In genomic region chr10:35895331-35895730, GRCh38 we compare ENCODE assay signal across 22 cellular contexts.
DNase-seq lines count a peak whose midpoint lies in the region; ATAC-seq and TF ChIP-seq lines count a peak whose summit lies in the region.
"Had no signal": no experiment of that assay in that cellular context is flagged by ENCODE, and none has a peak within 500 bp of the region (broad histone marks: within the 10 kb centered on the region; RNA-seq: fewer than 3 reads in every experiment).

No MANE protein-coding gene starts in this region.

- no CpG with 5 or more reads among the region's 2 CpGs for WGBS in IMR-90 (ENCODE audit: extremely low coverage in 2 of 2, insufficient read length in 1 of 2), 2 experiments
- 44% methylated on average over 1 of the region's 2 CpGs for WGBS in mammary epithelial cell (ENCODE audit: low coverage, missing lambda C conversion rate)

- peak overlapping the region; percentile 82 for H2BK15ac ChIP-seq in IMR-90 (ENCODE audit: low read depth, low read length)

- H3K4me2 ChIP-seq in IMR-90 (ENCODE audit: low read depth, low read length) = no peak overlapping the region; the same call in 1 of the 2 replicates
- peak overlapping the region; percentile 25 for H3K4me2 ChIP-seq in mammary epithelial cell (ENCODE audit: insufficient read depth, low read depth, low read length)

- H2AK9ac ChIP-seq in IMR-90 (replicated peaks; ENCODE audit: low read depth, low read length, poor library complexity) = no peak overlapping the region

- H4K91ac ChIP-seq in IMR-90 (ENCODE audit: insufficient read depth, low read depth, low read length) = peak overlapping the region; percentile 69

- H2BK120ac ChIP-seq in IMR-90 (ENCODE audit: low read depth, low read length) = peak overlapping the region; percentile 75

- peak overlapping the region; percentile 9; the same call in 1 of the 2 replicates for H2AK5ac ChIP-seq in IMR-90 (ENCODE audit: low read depth, low read length)

- in situ Hi-C loops in IMR-90 (cut with MboI; ENCODE audit: low sequenced_read_pairs) (no loop called here), mammary epithelial cell (cut with MboI; ENCODE audit: low sequenced_read_pairs in 2 of 2) (no loop called here)

- H3K9me3 ChIP-seq in IMR-90 (ENCODE audit: control insufficient read depth, insufficient read depth, low read length) = no peaks in the 10 kb centered on the region
- no peaks in the 10 kb centered on the region for H3K9me3 ChIP-seq in mammary epithelial cell (replicated peaks; ENCODE audit: insufficient read depth, low read length)
- no peaks in the 10 kb centered on the region for H3K9me3 ChIP-seq in vagina
- H3K9me3 ChIP-seq: BE2C had no signal

- H3K36me3 ChIP-seq in IMR-90 (ENCODE audit: control insufficient read depth, insufficient read depth, low read length) = no peaks in the 10 kb centered on the region
- no peaks in the 10 kb centered on the region for H3K36me3 ChIP-seq in mammary epithelial cell (ENCODE audit: insufficient read depth, low read length)
- no peaks in the 10 kb centered on the region for H3K36me3 ChIP-seq in vagina
- H3K36me3 ChIP-seq: BE2C, Peyer's patch had no signal

- POLR2A ChIA-PET in IMR-90 (lab: Charles Lee; ENCODE audit: unreplicated experiment) = no interaction called here

- H4K5ac ChIP-seq in IMR-90 (ENCODE audit: low read depth, low read length) = peak overlapping the region; percentile 45; the same call in 1 of the 2 replicates

- no peak for TF ChIP-seq RAD21 in IMR-90 (IDR thresholded peaks at IDR 0.05; ENCODE audit: low read length)

- BruUV-seq in IMR-90 (replicated peaks; lab: Mats Ljungman, UMichigan) (no TSS peak), mammary epithelial cell (replicated peaks; lab: Mats Ljungman, UMichigan) (no TSS peak)

- H3K27me3 ChIP-seq in IMR-90 (ENCODE audit: control insufficient read depth, insufficient read depth, low read length) = no peaks in the 10 kb centered on the region
- H3K27me3 ChIP-seq in mammary epithelial cell (ENCODE audit: insufficient read depth, low read length) = no peaks in the 10 kb centered on the region
- no peaks in the 10 kb centered on the region for H3K27me3 ChIP-seq in vagina
- H3K27me3 ChIP-seq: BE2C, Peyer's patch had no signal

- peak overlapping the region; percentile 7; the same call in 1 of the 2 replicates for H3K14ac ChIP-seq in IMR-90 (replicated peaks; ENCODE audit: low read depth, low read length)

- TF ChIP-seq POLR2A in IMR-90 (IDR thresholded peaks at IDR 0.05; ENCODE audit: low read depth, low read length) = no peak
- no peak for TF ChIP-seq POLR2A in vagina (IDR thresholded peaks at IDR 0.05)

- H3K23ac ChIP-seq in IMR-90 (ENCODE audit: low read depth, low read length) = peak overlapping the region; percentile 21; the same call in 1 of the 2 replicates

- H3K9ac ChIP-seq in IMR-90 (ENCODE audit: low read depth, low read length) (no peak overlapping the region), mammary epithelial cell (ENCODE audit: insufficient read depth, low read length) (no peak overlapping the region)

- no peak overlapping the region for H3K56ac ChIP-seq in IMR-90 (ENCODE audit: extremely low read depth, insufficient read depth, low read length)

- no peak overlapping the region for H2AFZ ChIP-seq in IMR-90 (replicated peaks; ENCODE audit: low read length, poor library complexity)
- peak overlapping the region; percentile 51 for H2AFZ ChIP-seq in mammary epithelial cell (ENCODE audit: low read depth, low read length)

- H2BK5ac ChIP-seq in IMR-90 (ENCODE audit: low read depth, low read length, poor library complexity, severe bottlenecking) = peak overlapping the region; percentile 88

- no peak for TF ChIP-seq CTCF in IMR-90 (conservative IDR thresholded peaks at IDR 0.05; ENCODE audit: low read depth, low read length)
- TF ChIP-seq CTCF in mammary epithelial cell (conservative IDR thresholded peaks at IDR 0.05 in 1 of 2, IDR thresholded peaks at IDR 0.05 in 1 of 2; ENCODE audit: extremely low read depth in 1 of 2, insufficient read depth in 1 of 2, low read depth in 1 of 2, low read length in 2 of 2) = no peak
- TF ChIP-seq CTCF in fibroblast of the aortic adventitia (IDR thresholded peaks at IDR 0.05; ENCODE audit: insufficient read depth, low read length) = no peak
- no peak for TF ChIP-seq CTCF in vagina (IDR thresholded peaks at IDR 0.05)

- H3K4me3 ChIP-seq in IMR-90 (ENCODE audit: insufficient read depth, low read depth, low read length) = no peak overlapping the region
- no peak overlapping the region for H3K4me3 ChIP-seq in mammary epithelial cell (replicated peaks in 1 of 3; ENCODE audit: insufficient read depth in 1 of 3, low read depth in 2 of 3, low read length in 3 of 3)
- H3K4me3 ChIP-seq in fibroblast of the aortic adventitia (ENCODE audit: low read depth, low read length) = no peak overlapping the region
- H3K4me3 ChIP-seq in vagina = no peak overlapping the region
- H3K4me3 ChIP-seq: GM12878, Peyer's patch, SK-N-MC had no signal

- H3K9me1 ChIP-seq in IMR-90 (ENCODE audit: insufficient read depth, low read length) = peaks cover 9% of the 10 kb centered on the region

- DNase-seq in IMR-90 (peak; percentile 41), mammary epithelial cell (peak; percentile 65), fibroblast of the aortic adventitia (ENCODE audit: low read depth) (peak; percentile 71), vagina (ENCODE audit: extremely low spot score in 2 of 2) (no peak), T-helper 2 cell (no peak)
- DNase-seq: BE2C; CD4-positive, CD25-positive, alpha-beta regulatory T cell; COR-L47; DMS 273 treated with DMSO at 0.1 percent for 48 hours; GF-D8; KBM-7; NCI-H1105 treated with DMSO at 0.1 percent for 48 hours; NCI-H1694; NCI-H2081 treated with DMSO at 0.1 percent for 48 hours; NCI-H446 treated with DMSO at 0.1 percent for 48 hours; NCI-H69; Peyer's patch had no signal

- H2BK20ac ChIP-seq in IMR-90 (ENCODE audit: low read depth, low read length) = peak overlapping the region; percentile 58

- no peaks in the 10 kb centered on the region for H3K79me2 ChIP-seq in mammary epithelial cell (ENCODE audit: insufficient read depth, low read length)

- H3K4me1 ChIP-seq in IMR-90 (ENCODE audit: control insufficient read depth, insufficient read depth, low read length) (peaks cover 14% of the 10 kb centered on the region), mammary epithelial cell (ENCODE audit: insufficient read depth, low read length) (peaks cover 17% of the 10 kb centered on the region), vagina (peaks cover 2% of the 10 kb centered on the region)
- H3K4me1 ChIP-seq: BE2C, Peyer's patch had no signal

- H4K20me1 ChIP-seq in IMR-90 (ENCODE audit: insufficient read depth, low read length) = no peaks in the 10 kb centered on the region
- H4K20me1 ChIP-seq in mammary epithelial cell (ENCODE audit: insufficient read depth, low read length) = no peaks in the 10 kb centered on the region

- ATAC-seq in IMR-90 (ENCODE audit: low read depth) = no peak
- ATAC-seq in GM19467 (IDR thresholded peaks at IDR 0.05; ENCODE audit: unreplicated experiment) = no peak
- no peak for ATAC-seq in HG02840 (IDR thresholded peaks at IDR 0.05; ENCODE audit: low FRiP score, unreplicated experiment)
- ATAC-seq: GM12878, Right ventricle myocardium inferior had no signal

- dilution Hi-C loops in IMR-90 (cut with HindIII; ENCODE audit: low sequenced_read_pairs, unreplicated experiment) (no loop called here), mammary epithelial cell (cut with HindIII; ENCODE audit: low sequenced_read_pairs) (no loop called here)

- peak overlapping the region; percentile 86; the same call in 1 of the 2 replicates for H3K18ac ChIP-seq in IMR-90 (ENCODE audit: low read depth, low read length)

- H4K8ac ChIP-seq in IMR-90 (ENCODE audit: low read depth in 2 of 2, low read length in 2 of 2) = peak overlapping the region; percentile 20 to 53; a peak in 3 of 4 replicates

- intact Hi-C loops in IMR-90 (cut with micrococcal nuclease) (no loop called here), mammary epithelial cell (cut with micrococcal nuclease) (no loop called here), vagina (cut with DNase I) (no loop called here)

- CTCF ChIA-PET in IMR-90 (lab: Yijun Ruan, JAX) = no interaction called here
- CTCF ChIA-PET in mammary epithelial cell (lab: Charles Lee; ENCODE audit: low non-redundant PET) = no interaction called here

- H3K4ac ChIP-seq in IMR-90 (ENCODE audit: low read depth, low read length) = peak overlapping the region; percentile 38; the same call in 1 of the 2 replicates

- H3K79me1 ChIP-seq in IMR-90 (ENCODE audit: low read depth in 1 of 2, low read length in 2 of 2) = no peaks in the 10 kb centered on the region

- H3K27ac ChIP-seq in IMR-90 (ENCODE audit: insufficient read depth, low read length) (0 out of 2 replicates have a peak overlapping the region, but pooled peaks have one; percentile 20), mammary epithelial cell (ENCODE audit: insufficient read depth, low read depth, low read length) (peak overlapping the region; percentile 68), vagina (no peak overlapping the region)
- H3K27ac ChIP-seq: Peyer's patch, SK-N-MC had no signal

TF ChIP-seq in IMR-90, 13 proteins besides CTCF, POLR2A, EP300 and RAD21:
- no peak for TF ChIP-seq FOS (IDR thresholded peaks at IDR 0.05; ENCODE audit: low read depth, low read length)
- TF ChIP-seq MXI1 (IDR thresholded peaks at IDR 0.05; ENCODE audit: borderline replicate concordance, low read depth, low read length) = no peak
- TF ChIP-seq BHLHE40 (IDR thresholded peaks at IDR 0.05; ENCODE audit: low read depth, low read length) = no peak
- no peak for TF ChIP-seq RCOR1 (IDR thresholded peaks at IDR 0.05; ENCODE audit: insufficient replicate concordance, low read length)
- no peak for TF ChIP-seq ELK1 (IDR thresholded peaks at IDR 0.05; ENCODE audit: borderline replicate concordance, low read depth, low read length)
- TF ChIP-seq SMC3 (IDR thresholded peaks at IDR 0.05; ENCODE audit: low read depth, low read length) = no peak

Comparison
In these comparisons a context has a peak if more than half of its experiments do, and no peak if none do; other contexts are left out.
1. DNase-seq: peak in IMR-90 (single experiment), mammary epithelial cell (single experiment) and fibroblast of the aortic adventitia (single experiment); none in vagina (0 of 2) and T-helper 2 cell (0 of 5).